ENCODE assay signal across 15 cellular contexts in genomic region chr22:33247758-33248157, GRCh38.
DNase-seq lines count a peak whose midpoint lies in the region; ATAC-seq and TF ChIP-seq lines count a peak whose summit lies in the region.
"Had no signal": no experiment of that assay in that cellular context is flagged by ENCODE, and none has a peak within 500 bp of the region (broad histone marks: within the 10 kb centered on the region; RNA-seq: fewer than 3 reads in every experiment).

No MANE protein-coding gene starts in this region.

- no peak overlapping the region for H3K4me3 ChIP-seq in adrenal gland
- H3K4me3 ChIP-seq: vagina had no signal

- H3K4me1 ChIP-seq in adrenal gland (replicated peaks in 1 of 2): peaks cover 0 to 6% of the 10 kb centered on the region in 2 donors

- intact Hi-C loops in activated B cell treated with CpG ODN at 0.5 μM for 24 hours (cut with micrococcal nuclease) (no loop called here), Right ventricle myocardium superior (cut with DNase I) (no loop called here), adrenal gland (cut with DNase I) (no loop called here)

- 68 to 76% (median 70%) methylated on average over 2 of the region's 2 CpGs for WGBS in adrenal gland, 4 donors

- H3K27me3 ChIP-seq in adrenal gland: no peaks in the 10 kb centered on the region
- H3K27me3 ChIP-seq: vagina had no signal

- peaks cover 4% of the 10 kb centered on the region for H3K9me3 Mint-ChIP-seq in activated B cell treated with CpG ODN at 0.5 μM for 24 hours

- H3K27ac Mint-ChIP-seq in activated B cell treated with CpG ODN at 0.5 μM for 24 hours: peak overlapping the region; percentile 15
- H3K27ac Mint-ChIP-seq: HFFc6 had no signal

- no peaks in the 10 kb centered on the region for H3K36me3 ChIP-seq in adrenal gland (replicated peaks in 1 of 2)
- H3K36me3 ChIP-seq: vagina had no signal

- H3K4me1 Mint-ChIP-seq in activated B cell treated with CpG ODN at 0.5 μM for 24 hours: peaks cover 12% of the 10 kb centered on the region

- DNase-seq in AG08395 (ENCODE audit: low spot score) (peak; percentile 19), activated B cell treated with CpG ODN at 0.5 μM for 24 hours (no peak), Right ventricle myocardium superior (no peak), adrenal gland (no peak), NCI-H187 treated with DMSO at 0.1 percent for 48 hours (lab: John Stamatoyannopoulos, UW) (no peak), foreskin melanocyte (no peak)
- DNase-seq: activated T-cell treated with anti-CD3 and anti-CD28 coated beads for 4 hours; DMS79; effector CD8-positive, alpha-beta T cell; HFFc6; NCI-H1092 treated with DMSO at 0.1 percent for 48 hours; NCI-H69 had no signal

- peak overlapping the region; percentile 21 for H3K4me3 Mint-ChIP-seq in activated B cell treated with CpG ODN at 0.5 μM for 24 hours
- H3K4me3 Mint-ChIP-seq: HFFc6 had no signal

- ATAC-seq in GM18870 (IDR thresholded peaks at IDR 0.05; ENCODE audit: unreplicated experiment) (peak; percentile 65), HG02798 (IDR thresholded peaks at IDR 0.05; ENCODE audit: poor library complexity, unreplicated experiment) (peak; percentile 50), activated B cell treated with CpG ODN at 0.5 μM for 24 hours (ENCODE audit: low read depth) (peak; percentile 40), Right ventricle myocardium superior (ENCODE audit: poor library complexity) (no peak)

- H3K27ac ChIP-seq in adrenal gland: no peak overlapping the region
- H3K27ac ChIP-seq: vagina had no signal

- POLR2A ChIA-PET in activated B cell treated with CpG ODN at 0.5 μM for 24 hours (lab: Charles Lee): interaction anchor here (1.9 kb wide), 1 partner anchor 24 kb away, joined by 5 read pairs; no protein-coding TSS in a partner anchor

- H3K36me3 Mint-ChIP-seq in activated B cell treated with CpG ODN at 0.5 μM for 24 hours (ENCODE audit: low read depth): no peaks in the 10 kb centered on the region

- no peaks in the 10 kb centered on the region for H3K27me3 Mint-ChIP-seq in activated B cell treated with CpG ODN at 0.5 μM for 24 hours

- no peak for TF ChIP-seq CTCF in activated B cell treated with CpG ODN at 0.5 μM for 24 hours (IDR thresholded peaks at IDR 0.05)
- no peak for TF ChIP-seq CTCF in adrenal gland (IDR thresholded peaks at IDR 0.05)

- CTCF ChIA-PET in activated B cell treated with CpG ODN at 0.5 μM for 24 hours (lab: Charles Lee): no interaction called here

- no peak for TF ChIP-seq POLR2A in adrenal gland (IDR thresholded peaks at IDR 0.05)

- no peaks in the 10 kb centered on the region for H3K9me3 ChIP-seq in adrenal gland (replicated peaks in 1 of 3)
